8 cellular contexts compared by ENCODE assay signal in genomic region chr7:120950539-120951308, GRCh38. TPM values are rescaled to one million over a fixed set of nuclear protein-coding genes. Genes with fewer than 3 reads are reported as not detected.
DNase-seq lines count a peak whose midpoint lies in the region; ATAC-seq, FAIRE-seq and TF ChIP-seq lines count a peak whose summit lies in the region.

Gene ING3 (plus strand): TSS chr7:120950777. CDS start chr7:120950897, 120 bp downstream.

- H3K27ac ChIP-seq in ascending aorta (peak within 1 kb of the TSS; percentile 91 to 99), right atrium auricular region (peak within 1 kb of the TSS; percentile 98 to 99), psoas muscle (peak within 1 kb of the TSS; percentile 91)

- peaks cover 24% of the 10 kb centered on the region for H3K4me1 Mint-ChIP-seq in T-helper 2 cell treated with Interferon-gamma antibody and Interleukin-4, amounts not matched to agents 5 μg/mL and 100 μg/mL, for 36 hours (ENCODE audit: low read depth)

- H3K36me3 ChIP-seq in ascending aorta (peaks cover 13 to 16% of the 10 kb centered on the region in 2 donors), right atrium auricular region (peaks cover 20% of the 10 kb centered on the region), psoas muscle (ENCODE audit: insufficient read depth in 1 of 2, low read depth in 1 of 2) (peaks cover 0 to 40% of the 10 kb centered on the region in 2 donors)

- H3K36me3 Mint-ChIP-seq in T-helper 2 cell treated with Interferon-gamma antibody and Interleukin-4, amounts not matched to agents 5 μg/mL and 100 μg/mL, for 36 hours (ENCODE audit: low read depth): peaks cover 25% of the 10 kb centered on the region

- H3K4me1 ChIP-seq in ascending aorta (peaks cover 5 to 12% of the 10 kb centered on the region in 2 donors), right atrium auricular region (peaks cover 0 to 21% of the 10 kb centered on the region in 2 donors), psoas muscle (peaks cover 19% of the 10 kb centered on the region)

- no peak for FAIRE-seq in urothelium cell line (lab: Jason Lieb, UNC)

- WGBS in psoas muscle, 3 donors: 0 to 1% (median 0%) methylated on average over 64 to 71 of the region's 71 CpGs

- peaks cover 12% of the 10 kb centered on the region for H3K27me3 Mint-ChIP-seq in T-helper 2 cell treated with Interferon-gamma antibody and Interleukin-4, amounts not matched to agents 5 μg/mL and 100 μg/mL, for 36 hours (ENCODE audit: low read depth)

- intact Hi-C loops in ascending aorta (cut with DNase I): loop anchor here (1.0 to 10.0 kb wide), 4 partner anchors 92 to 1194 kb away; partner anchors contain the start of genes AASS, FAM3C and TSPAN12
- intact Hi-C loops in psoas muscle (cut with DNase I): loop anchor here in 1 of 2 donors (5.0 kb wide), 1 partner anchor 37 kb away; the partner anchor contains the start of gene CPED1

- H3K9me3 ChIP-seq in ascending aorta (no peaks in the 10 kb centered on the region), right atrium auricular region (no peaks in the 10 kb centered on the region), psoas muscle (no peaks in the 10 kb centered on the region)

- no peaks in the 10 kb centered on the region for H3K9me3 Mint-ChIP-seq in T-helper 2 cell treated with Interferon-gamma antibody and Interleukin-4, amounts not matched to agents 5 μg/mL and 100 μg/mL, for 36 hours

- H3K27ac Mint-ChIP-seq in T-helper 2 cell treated with Interferon-gamma antibody and Interleukin-4, amounts not matched to agents 5 μg/mL and 100 μg/mL, for 36 hours: peak within 1 kb of the TSS; percentile 98

- peak within 1 kb of the TSS; percentile 93 for H3K4me3 Mint-ChIP-seq in T-helper 2 cell treated with Interferon-gamma antibody and Interleukin-4, amounts not matched to agents 5 μg/mL and 100 μg/mL, for 36 hours

- peak; percentile 98 to 99 for DNase-seq in NCI-H1930 (lab: John Stamatoyannopoulos, UW)
- peak; percentile 96 for DNase-seq in T-helper 2 cell treated with Interferon-gamma antibody and Interleukin-4, amounts not matched to agents 5 μg/mL and 100 μg/mL, for 36 hours (ENCODE audit: low spot score)
- peak; percentile 94 to 99 for DNase-seq in ascending aorta (ENCODE audit: low spot score in 2 of 2)
- peak; percentile 99 for DNase-seq in right atrium auricular region (ENCODE audit: low spot score)
- DNase-seq in psoas muscle: peak; percentile 95 to 98
- peak; percentile 87 for DNase-seq in urothelium cell line (ENCODE audit: low spot score)

- H3K4me3 ChIP-seq in ascending aorta: peak within 1 kb of the TSS; percentile 73 to 77
- H3K4me3 ChIP-seq in right atrium auricular region: peak within 1 kb of the TSS; percentile 66 to 87
- peak within 1 kb of the TSS; percentile 73 for H3K4me3 ChIP-seq in psoas muscle

- ATAC-seq in GM18502 (IDR thresholded peaks at IDR 0.05; ENCODE audit: poor library complexity, unreplicated experiment): peak; percentile 96
- peak; percentile 97 for ATAC-seq in HG02970 (IDR thresholded peaks at IDR 0.05; ENCODE audit: low FRiP score, unreplicated experiment)
- ATAC-seq in psoas muscle: peak; percentile 96 to 98 (median 97)

- no peak for TF ChIP-seq CTCF in ascending aorta (IDR thresholded peaks at IDR 0.05)
- no peak for TF ChIP-seq CTCF in right atrium auricular region (IDR thresholded peaks at IDR 0.05)
- no peak for TF ChIP-seq CTCF in psoas muscle (IDR thresholded peaks at IDR 0.05)

- no peaks in the 10 kb centered on the region for H3K27me3 ChIP-seq in ascending aorta
- no peaks in the 10 kb centered on the region for H3K27me3 ChIP-seq in right atrium auricular region
- H3K27me3 ChIP-seq in psoas muscle (ENCODE audit: insufficient read depth in 3 of 3, low read length in 2 of 3): no peaks in the 10 kb centered on the region

RNA-seq across cellular contexts. Expression of gene ING3, which starts in this region (rescaled TPM):
- 6.8 TPM for total RNA-seq in ascending aorta
- total RNA-seq in right atrium auricular region: 10 to 100 TPM in 1 of 2 donors, 1 to 10 TPM in 1; 9.9 to 10.4 TPM
- 10 to 100 TPM in 1 of 4 donors, 1 to 10 TPM in 3; 7.1 to 10.1 (median 9.6) TPM for total RNA-seq in psoas muscle
- polyA plus RNA-seq in psoas muscle: 1 to 10 TPM; 5.5 to 8.3 (median 6.2) TPM

Comparison
In these comparisons a context has a peak if more than half of its experiments do, and no peak if none do; other contexts are left out.
1. Peak in every context shown above with its lines: DNase-seq, ATAC-seq, H3K4me3 ChIP-seq and H3K27ac ChIP-seq.